33 cellular contexts compared by ENCODE assay signal in the genomic region with DNA sequence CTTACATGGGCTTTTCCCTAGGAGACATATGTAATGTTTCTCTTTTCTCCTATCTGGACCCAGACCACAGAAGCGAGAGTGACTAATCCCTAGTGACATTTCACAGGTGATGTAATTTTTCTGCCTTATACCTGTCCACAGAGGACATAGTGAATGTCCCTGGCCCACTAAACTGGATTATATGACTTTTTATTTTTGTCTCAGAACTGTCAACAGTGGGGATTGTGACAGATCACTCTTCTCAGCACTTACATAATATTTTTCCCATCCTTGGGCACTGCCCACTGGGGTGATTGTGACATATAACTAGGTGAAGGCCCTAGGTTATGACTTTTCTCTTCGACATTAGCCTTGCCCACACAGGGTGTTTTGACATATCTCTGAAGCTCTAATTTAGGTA.
"Had no signal": no experiment of that assay in that cellular context is flagged by ENCODE, and none has a peak within 500 bp of the region (broad histone marks: within the 10 kb centered on the region; RNA-seq: fewer than 3 reads in every experiment).

No MANE protein-coding gene starts in this region.

- H3K4me1 Mint-ChIP-seq: activated B cell treated with CpG ODN at 0.5 μM for 24 hours; activated CD4-positive, alpha-beta memory T cell treated with anti-CD3 and anti-CD28 coated beads, Interleukin-2, amount 10 ng/mL, durations not matched to agents 7 days and 5 days; activated CD4-positive, alpha-beta T cell treated with anti-CD3 and anti-CD28 coated beads, Interleukin-2, amount 10 ng/mL, durations not matched to agents 7 days and 5 days; activated CD8-positive, alpha-beta memory T cell treated with anti-CD3 and anti-CD28 coated beads, Interleukin-2, amount 10 ng/mL, durations not matched to agents 7 days and 5 days; activated naive CD8-positive, alpha-beta T cell treated with anti-CD3 and anti-CD28 coated beads, Interleukin-2, amount 10 ng/mL, durations not matched to agents 7 days and 5 days had no signal

- H3K4me1 ChIP-seq: adrenal gland, body of pancreas, breast epithelium had no signal

- DNase-seq: activated B cell treated with CpG ODN at 0.5 μM for 24 hours; activated CD4-positive, alpha-beta memory T cell treated with anti-CD3 and anti-CD28 coated beads, Interleukin-2, amount 10 ng/mL, durations not matched to agents 7 days and 5 days; activated CD4-positive, alpha-beta T cell treated with anti-CD3 and anti-CD28 coated beads for 4 hours; activated CD4-positive, alpha-beta T cell treated with anti-CD3 and anti-CD28 coated beads, Interleukin-2, amount 10 ng/mL, durations not matched to agents 7 days and 5 days; activated CD4-positive, alpha-beta T cell treated with anti-CD3 and anti-CD28 coated beads, Interleukin-2, amount 50 U/mL, for 48 hours; activated CD4-positive, CD25-positive, alpha-beta regulatory T cell treated with anti-CD3 and anti-CD28 coated beads, Interleukin-2, amount 50 U/mL, for 72 hours; activated CD8-positive, alpha-beta memory T cell treated with anti-CD3 and anti-CD28 coated beads for 24 hours; activated CD8-positive, alpha-beta memory T cell treated with anti-CD3 and anti-CD28 coated beads, Interleukin-2, amount 10 ng/mL, durations not matched to agents 7 days and 5 days; activated CD8-positive, alpha-beta memory T cell treated with anti-CD3 and anti-CD28 coated beads, Interleukin-2, amount 50 U/mL, for 48 hours; activated CD8-positive, alpha-beta T cell treated with anti-CD3 and anti-CD28 coated beads, Interleukin-2, amount 10 ng/mL, durations not matched to agents 7 days and 5 days; activated effector memory CD4-positive, alpha-beta T cell treated with anti-CD3 and anti-CD28 coated beads, Interleukin-2, amount 50 U/mL, for 16 hours; activated gamma-delta T cell treated with Interleukin-2 at 50 U/mL for 16 hours; activated naive CD4-positive, alpha-beta T cell; activated naive CD4-positive, alpha-beta T cell treated with anti-CD3 and anti-CD28 coated beads for 36 hours; activated naive CD4-positive, alpha-beta T cell treated with anti-CD3 and anti-CD28 coated beads, Interleukin-2, amount 50 U/mL, for 16 hours; activated naive CD8-positive, alpha-beta T cell treated with anti-CD3 and anti-CD28 coated beads, Interleukin-2, amount 10 ng/mL, durations not matched to agents 7 days and 5 days; activated T-cell treated with anti-CD3 and anti-CD28 coated beads, Interleukin-2, amount 50 U/mL, for 24 hours; activated T-cell treated with anti-CD3 and anti-CD28 coated beads, Interleukin-2, amount 50 U/mL, for 48 hours; adrenal gland; amniotic stem cell; aorta; body of pancreas; brain microvascular endothelial cell; central memory CD4-positive, alpha-beta T cell; SW 1271; T-helper 1 cell; T-helper 2 cell; T-helper 9 cell had no signal

- H3K27me3 ChIP-seq: adrenal gland, body of pancreas, brain microvascular endothelial cell, breast epithelium had no signal

- H3K4me3 ChIP-seq: adrenal gland, body of pancreas, breast epithelium had no signal

- H3K36me3 Mint-ChIP-seq: activated naive CD8-positive, alpha-beta T cell treated with anti-CD3 and anti-CD28 coated beads, Interleukin-2, amount 10 ng/mL, durations not matched to agents 7 days and 5 days had no signal

- H3K27ac Mint-ChIP-seq: activated B cell treated with CpG ODN at 0.5 μM for 24 hours; activated CD4-positive, alpha-beta memory T cell treated with anti-CD3 and anti-CD28 coated beads, Interleukin-2, amount 10 ng/mL, durations not matched to agents 7 days and 5 days; activated CD4-positive, alpha-beta T cell treated with anti-CD3 and anti-CD28 coated beads, Interleukin-2, amount 10 ng/mL, durations not matched to agents 7 days and 5 days; activated CD8-positive, alpha-beta memory T cell treated with anti-CD3 and anti-CD28 coated beads, Interleukin-2, amount 10 ng/mL, durations not matched to agents 7 days and 5 days; activated CD8-positive, alpha-beta T cell treated with anti-CD3 and anti-CD28 coated beads, Interleukin-2, amount 10 ng/mL, durations not matched to agents 7 days and 5 days; activated naive CD4-positive, alpha-beta T cell treated with anti-CD3 and anti-CD28 coated beads for 36 hours; activated naive CD4-positive, alpha-beta T cell treated with anti-CD3 and anti-CD28 coated beads, Interleukin-2, amount 50 U/mL, for 72 hours; activated naive CD8-positive, alpha-beta T cell treated with anti-CD3 and anti-CD28 coated beads, Interleukin-2, amount 10 ng/mL, durations not matched to agents 7 days and 5 days; activated T-cell treated with anti-CD3 and anti-CD28 coated beads, Interleukin-2, amount 50 U/mL, for 24 hours; T-helper 1 cell treated with Interleukin-12 subunit alpha and Interleukin-12 subunit beta and Interleukin-4 antibody, amounts not matched to agents 30 μg/mL and 1 μg/mL, for 36 hours; T-helper 2 cell treated with Interferon-gamma antibody and Interleukin-4, amounts not matched to agents 5 μg/mL and 100 μg/mL, for 36 hours had no signal

- ATAC-seq: activated CD8-positive, alpha-beta memory T cell treated with anti-CD3 and anti-CD28 coated beads, Interleukin-2, amount 10 ng/mL, durations not matched to agents 7 days and 5 days; activated CD8-positive, alpha-beta T cell treated with anti-CD3 and anti-CD28 coated beads, Interleukin-2, amount 10 ng/mL, durations not matched to agents 7 days and 5 days; body of pancreas had no signal

- H3K4me3 Mint-ChIP-seq: activated B cell treated with CpG ODN at 0.5 μM for 24 hours; activated CD4-positive, alpha-beta memory T cell treated with anti-CD3 and anti-CD28 coated beads, Interleukin-2, amount 10 ng/mL, durations not matched to agents 7 days and 5 days; activated CD4-positive, alpha-beta T cell treated with anti-CD3 and anti-CD28 coated beads, Interleukin-2, amount 10 ng/mL, durations not matched to agents 7 days and 5 days; activated CD8-positive, alpha-beta memory T cell treated with anti-CD3 and anti-CD28 coated beads, Interleukin-2, amount 10 ng/mL, durations not matched to agents 7 days and 5 days; activated CD8-positive, alpha-beta T cell treated with anti-CD3 and anti-CD28 coated beads, Interleukin-2, amount 10 ng/mL, durations not matched to agents 7 days and 5 days; activated naive CD4-positive, alpha-beta T cell treated with anti-CD3 and anti-CD28 coated beads for 36 hours; activated naive CD8-positive, alpha-beta T cell treated with anti-CD3 and anti-CD28 coated beads, Interleukin-2, amount 10 ng/mL, durations not matched to agents 7 days and 5 days; activated T-cell treated with anti-CD3 and anti-CD28 coated beads, Interleukin-2, amount 50 U/mL, for 24 hours; T-helper 1 cell treated with Interleukin-12 subunit alpha and Interleukin-12 subunit beta and Interleukin-4 antibody, amounts not matched to agents 30 μg/mL and 1 μg/mL, for 36 hours; T-helper 2 cell treated with Interferon-gamma antibody and Interleukin-4, amounts not matched to agents 5 μg/mL and 100 μg/mL, for 36 hours had no signal

- H3K36me3 ChIP-seq: adrenal gland, brain microvascular endothelial cell, breast epithelium had no signal

- H3K27me3 Mint-ChIP-seq: activated CD4-positive, alpha-beta memory T cell treated with anti-CD3 and anti-CD28 coated beads, Interleukin-2, amount 10 ng/mL, durations not matched to agents 7 days and 5 days; activated CD4-positive, alpha-beta T cell treated with anti-CD3 and anti-CD28 coated beads, Interleukin-2, amount 10 ng/mL, durations not matched to agents 7 days and 5 days; activated CD8-positive, alpha-beta memory T cell treated with anti-CD3 and anti-CD28 coated beads, Interleukin-2, amount 10 ng/mL, durations not matched to agents 7 days and 5 days had no signal

- H3K9me3 ChIP-seq: adrenal gland had no signal

- H3K27ac ChIP-seq: adrenal gland, body of pancreas, brain microvascular endothelial cell, breast epithelium, VCaP had no signal
